In genomic region chr20:50269111-50270033, GRCh38 we compare ENCODE assay signal across 15 cellular contexts.
"Had no signal": no experiment of that assay in that cellular context is flagged by ENCODE, and none has a peak within 500 bp of the region (broad histone marks: within the 10 kb centered on the region; RNA-seq: fewer than 3 reads in every experiment).

No MANE protein-coding gene starts in this region.

- H3K36me3 ChIP-seq: pancreas, tibial nerve had no signal

- H3K27ac ChIP-seq: pancreas had no signal

- H3K36me3 Mint-ChIP-seq: activated naive CD4-positive, alpha-beta T cell treated with anti-CD3 and anti-CD28 coated beads, Interleukin-2, amount 50 U/mL, for 24 hours; brain; immature natural killer cell had no signal

- H3K27me3 ChIP-seq: pancreas, tibial nerve had no signal

- H3K4me3 ChIP-seq: pancreas, tibial nerve had no signal

- H3K9me3 Mint-ChIP-seq: activated naive CD4-positive, alpha-beta T cell treated with anti-CD3 and anti-CD28 coated beads, Interleukin-2, amount 50 U/mL, for 24 hours; immature natural killer cell; nephron had no signal

- H3K27ac Mint-ChIP-seq: activated naive CD4-positive, alpha-beta T cell treated with anti-CD3 and anti-CD28 coated beads, Interleukin-2, amount 50 U/mL, for 24 hours; brain; immature natural killer cell; nephron had no signal

- ATAC-seq: esophagus mucosa, left cardiac atrium, pancreas had no signal

- H3K4me1 Mint-ChIP-seq: activated naive CD4-positive, alpha-beta T cell treated with anti-CD3 and anti-CD28 coated beads, Interleukin-2, amount 50 U/mL, for 24 hours had no signal

- H3K9me3 ChIP-seq: pancreas, tibial nerve had no signal

- DNase-seq: activated CD4-positive, alpha-beta T cell treated with anti-CD3 and anti-CD28 coated beads, Interleukin-2, amount 50 U/mL, for 1 hour; amygdala; foreskin fibroblast; glutamatergic neuron; immature natural killer cell; left cardiac atrium; mammary epithelial cell; pancreas; stimulated activated CD4-positive, alpha-beta T cell treated with anti-CD3 and anti-CD28 coated beads, Interleukin-4, amount 100 ng/mL, for 4 hours; T-helper 2 cell had no signal

- FAIRE-seq: pancreas had no signal

- H3K4me3 Mint-ChIP-seq: activated naive CD4-positive, alpha-beta T cell treated with anti-CD3 and anti-CD28 coated beads, Interleukin-2, amount 50 U/mL, for 24 hours; brain; immature natural killer cell; nephron had no signal
